ENCODE assay signal across 2 cellular contexts in the genomic region with DNA sequence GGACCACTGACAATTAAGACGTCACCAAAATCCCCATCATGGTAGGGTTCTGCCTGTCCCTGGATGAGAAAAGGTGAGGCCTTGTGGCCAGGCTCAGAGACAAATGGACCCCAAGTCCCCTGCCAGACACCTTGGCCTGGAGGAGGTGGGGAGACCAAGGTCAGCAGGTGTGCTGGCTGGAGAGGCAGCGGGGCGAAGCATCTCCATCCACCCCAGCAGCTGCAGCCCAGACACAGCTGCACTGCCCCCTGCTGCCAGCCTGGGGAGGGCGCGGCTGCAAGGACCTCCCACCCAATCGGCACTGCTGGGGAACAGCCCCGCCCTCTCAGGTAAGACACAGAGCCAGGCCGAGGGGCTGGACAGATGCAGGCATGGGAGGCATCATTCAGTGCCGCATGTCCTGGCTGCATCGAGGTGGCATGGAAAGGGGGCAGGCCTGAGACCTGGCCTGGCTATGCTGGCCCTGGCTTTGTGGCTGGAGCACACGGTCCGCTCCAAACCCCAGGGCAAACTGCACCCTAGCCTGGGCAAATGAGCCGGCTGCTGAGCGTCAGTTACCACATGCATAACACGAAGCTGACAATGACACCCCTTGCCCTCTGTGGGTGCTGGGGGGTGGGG.
TF ChIP-seq lines count a peak whose summit lies in the region.

No MANE protein-coding gene starts in this region.

TF ChIP-seq in IMR-90, 13 proteins besides CTCF, POLR2A, EP300 and RAD21:
- TF ChIP-seq NFE2L2 (IDR thresholded peaks at IDR 0.05; ENCODE audit: low read depth, low read length) (no peak), CEBPB (IDR thresholded peaks at IDR 0.05; ENCODE audit: low read depth, low read length) (no peak)

TF ChIP-seq in H1, 55 proteins besides CTCF, POLR2A, EP300 and RAD21:
- TF ChIP-seq, protein P1, sequence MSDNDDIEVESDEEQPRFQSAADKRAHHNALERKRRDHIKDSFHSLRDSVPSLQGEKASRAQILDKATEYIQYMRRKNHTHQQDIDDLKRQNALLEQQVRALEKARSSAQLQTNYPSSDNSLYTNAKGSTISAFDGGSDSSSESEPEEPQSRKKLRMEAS (IDR thresholded peaks at IDR 0.05), result peak; percentile 70; the same call in 1 of the 2 replicates
- peak; percentile 82; the same call in 1 of the 2 replicates for TF ChIP-seq TCF12 (IDR thresholded peaks at IDR 0.05; ENCODE audit: low read depth, low read length)
- no peak for TF ChIP-seq SIN3A (conservative IDR thresholded peaks at IDR 0.05 in 1 of 2, IDR thresholded peaks at IDR 0.05 in 1 of 2; ENCODE audit: low read depth in 1 of 2, low read length in 2 of 2)
